1 cellular context compared by ENCODE assay signal in the genomic region with DNA sequence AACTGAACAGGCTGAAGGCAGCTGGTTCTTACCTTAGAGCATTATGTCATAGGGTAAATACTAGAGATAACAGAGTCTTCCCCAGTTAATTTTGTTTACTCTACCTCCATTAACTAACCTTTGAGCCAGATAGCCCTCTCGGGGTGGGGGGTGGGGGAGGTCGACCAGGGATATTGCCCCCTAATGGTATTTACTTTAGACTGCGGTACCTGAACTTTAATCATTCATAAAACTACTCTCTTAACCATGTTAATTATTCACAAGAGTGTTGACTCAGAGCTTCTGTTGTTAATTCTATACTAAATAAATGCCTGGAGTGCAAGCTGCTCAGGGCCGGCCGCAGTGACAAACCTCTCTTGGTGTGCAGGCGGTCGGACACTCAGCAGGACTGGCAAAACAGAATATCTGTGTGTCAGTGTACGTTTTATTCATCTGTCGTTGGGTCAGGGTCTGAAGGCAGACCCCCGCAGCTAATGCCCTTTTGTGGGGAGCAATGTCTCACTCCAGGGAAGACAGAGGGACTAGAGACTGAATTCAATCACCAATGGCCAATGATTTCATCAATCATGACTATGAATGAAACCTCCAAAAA.
TF ChIP-seq lines count a peak whose summit lies in the region.

No MANE protein-coding gene starts in this region.

TF ChIP-seq in A549, 52 proteins besides CTCF, POLR2A, EP300 and RAD21 (continued from another document):
- TF ChIP-seq ELK1 (IDR thresholded peaks at IDR 0.05; ENCODE audit: low read depth, low read length) = no peak
- TF ChIP-seq ESRRA (IDR thresholded peaks at IDR 0.05; ENCODE audit: borderline replicate concordance, low read length) = no peak
- no peak for TF ChIP-seq NR3C1 (IDR thresholded peaks at IDR 0.05)
- no peak for TF ChIP-seq USF2 (IDR thresholded peaks at IDR 0.05)
- no peak for TF ChIP-seq FOSB (CRISPR knock-in tag; IDR thresholded peaks at IDR 0.05)
- TF ChIP-seq HDAC2 (IDR thresholded peaks at IDR 0.05) = peak; percentile 43; the same call in 1 of the 2 replicates
- no peak for TF ChIP-seq EHMT2 (IDR thresholded peaks at IDR 0.05; ENCODE audit: low read depth)
- TF ChIP-seq ZC3H11A (IDR thresholded peaks at IDR 0.05) = no peak
- TF ChIP-seq PBX3 (IDR thresholded peaks at IDR 0.05) = no peak
- TF ChIP-seq, protein P1, sequence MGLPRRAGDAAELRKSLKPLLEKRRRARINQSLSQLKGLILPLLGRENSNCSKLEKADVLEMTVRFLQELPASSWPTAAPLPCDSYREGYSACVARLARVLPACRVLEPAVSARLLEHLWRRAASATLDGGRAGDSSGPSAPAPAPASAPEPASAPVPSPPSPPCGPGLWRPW (IDR thresholded peaks at IDR 0.05) = no peak
- TF ChIP-seq JUNB (IDR thresholded peaks at IDR 0.05) = peak; percentile 48; the same call in 1 of the 2 replicates
- TF ChIP-seq CHD4 (IDR thresholded peaks at IDR 0.05; ENCODE audit: borderline replicate concordance) = peak; percentile 67; the same call in 1 of the 2 replicates
- TF ChIP-seq RARB (CRISPR knock-in tag; IDR thresholded peaks at IDR 0.05) = no peak
- no peak for TF ChIP-seq RNF2 (IDR thresholded peaks at IDR 0.05; ENCODE audit: borderline replicate concordance, low read depth)
- TF ChIP-seq KDM5A (IDR thresholded peaks at IDR 0.05) = no peak
- TF ChIP-seq RFX5 (IDR thresholded peaks at IDR 0.05) = no peak
- TF ChIP-seq, protein P2, sequence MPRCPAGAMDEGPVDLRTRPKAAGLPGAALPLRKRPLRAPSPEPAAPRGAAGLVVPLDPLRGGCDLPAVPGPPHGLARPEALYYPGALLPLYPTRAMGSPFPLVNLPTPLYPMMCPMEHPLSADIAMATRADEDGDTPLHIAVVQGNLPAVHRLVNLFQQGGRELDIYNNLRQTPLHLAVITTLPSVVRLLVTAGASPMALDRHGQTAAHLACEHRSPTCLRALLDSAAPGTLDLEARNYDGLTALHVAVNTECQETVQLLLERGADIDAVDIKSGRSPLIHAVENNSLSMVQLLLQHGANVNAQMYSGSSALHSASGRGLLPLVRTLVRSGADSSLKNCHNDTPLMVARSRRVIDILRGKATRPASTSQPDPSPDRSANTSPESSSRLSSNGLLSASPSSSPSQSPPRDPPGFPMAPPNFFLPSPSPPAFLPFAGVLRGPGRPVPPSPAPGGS (IDR thresholded peaks at IDR 0.05) = peak; percentile 61; the same call in 1 of the 3 replicates
- no peak for TF ChIP-seq PHF8 (IDR thresholded peaks at IDR 0.05; ENCODE audit: borderline replicate concordance, low read depth)
- TF ChIP-seq POLR2AphosphoS2 (conservative IDR thresholded peaks at IDR 0.05; ENCODE audit: low read length) = no peak
- TF ChIP-seq ZNF302 (CRISPR knock-in tag; IDR thresholded peaks at IDR 0.05) = no peak
- TF ChIP-seq E2F6 (IDR thresholded peaks at IDR 0.05; ENCODE audit: borderline replicate concordance, low read depth) = no peak
- no peak for TF ChIP-seq MAFK (IDR thresholded peaks at IDR 0.05; ENCODE audit: partially characterized antibody)
- no peak for TF ChIP-seq NPAS2 (CRISPR knock-in tag; IDR thresholded peaks at IDR 0.05; ENCODE audit: borderline replicate concordance)
